Comparison of ENCODE assay signal across 4 cellular contexts in the genomic region with DNA sequence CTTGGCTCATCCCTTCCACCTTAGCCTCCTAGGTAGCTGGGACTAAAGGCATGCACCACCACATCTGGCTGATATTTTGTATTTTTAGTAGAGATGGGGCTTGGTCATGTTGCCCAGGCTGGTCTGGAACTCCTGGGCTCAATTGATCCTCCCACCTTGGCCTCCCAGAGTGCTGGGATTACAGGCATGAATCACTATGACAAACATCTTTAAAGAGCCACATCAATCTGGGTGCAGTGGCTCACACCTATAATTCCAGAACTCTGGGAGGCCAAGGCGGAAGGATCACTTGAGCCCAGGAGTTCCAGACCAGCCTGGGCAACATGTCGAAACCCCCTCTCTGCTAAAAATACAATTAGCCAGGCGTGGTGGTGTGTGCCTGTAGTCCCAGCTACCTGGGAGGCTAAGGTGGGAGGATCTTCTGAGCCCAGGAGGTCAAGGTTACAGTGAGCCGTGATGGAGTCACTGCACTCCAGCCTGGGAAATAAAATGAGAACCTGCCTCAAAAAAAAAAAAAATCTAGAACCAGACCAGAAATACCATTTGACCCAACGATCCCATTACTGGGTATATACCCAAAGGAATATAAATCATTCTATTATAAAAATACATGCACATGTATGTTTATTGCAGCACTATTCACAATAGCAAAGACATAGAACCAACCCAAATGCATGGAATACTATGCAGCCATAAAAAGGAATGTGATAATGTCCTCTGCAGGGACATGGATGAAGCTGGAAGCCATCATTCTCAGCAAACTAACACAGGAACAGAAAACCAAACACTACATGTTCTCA. TPM values are rescaled to one million over a fixed set of nuclear protein-coding genes. Genes with fewer than 3 reads are reported as not detected.
"Had no signal": no experiment of that assay in that cellular context is flagged by ENCODE, and none has a peak within 500 bp of the region (broad histone marks: within the 10 kb centered on the region; RNA-seq: fewer than 3 reads in every experiment).

No MANE protein-coding gene starts in this region.

RNA-seq across cellular contexts. Expression of a gene that starts 2.5 kb away (rescaled TPM):
- total RNA-seq: activated B cell treated with CpG ODN at 0.5 μM for 24 hours had no signal
- polyA plus RNA-seq: neural cell had no signal

RNA-seq across cellular contexts. Expression of a gene that starts 8.3 kb away (rescaled TPM):
- total RNA-seq: activated B cell treated with CpG ODN at 0.5 μM for 24 hours, osteoblast had no signal
- polyA plus RNA-seq: fibroblast of lung, neural cell had no signal
